Comparison of ENCODE assay signal across 9 cellular contexts in genomic region chr5:125227333-125228075, GRCh38.
A peak's percentile ranks its signal among the peaks of the same experiment; 100 is the strongest.
DNase-seq lines count a peak whose midpoint lies in the region; ATAC-seq and TF ChIP-seq lines count a peak whose summit lies in the region.
"Had no signal": no experiment of that assay in that cellular context is flagged by ENCODE, and none has a peak within 500 bp of the region (broad histone marks: within the 10 kb centered on the region; RNA-seq: fewer than 3 reads in every experiment).

No MANE protein-coding gene starts in this region.

- H3K4me3 ChIP-seq in IMR-90 (ENCODE audit: insufficient read depth, low read depth, low read length) (no peak overlapping the region), adrenal gland (no peak overlapping the region), lung (no peak overlapping the region)
- H3K4me3 ChIP-seq: coronary artery had no signal

- no peaks in the 10 kb centered on the region for H3K27me3 Mint-ChIP-seq in CD4-positive, alpha-beta T cell
- no peaks in the 10 kb centered on the region for H3K27me3 Mint-ChIP-seq in stimulated activated memory B cell treated with anti-CD40 and anti-IgM and Interleukin-4, amounts not matched to agents 10 μg/mL and 1 μg/mL and 100 μg/mL, for 72 hours

- H3K36me3 ChIP-seq in IMR-90 (ENCODE audit: control insufficient read depth, insufficient read depth, low read length) = no peaks in the 10 kb centered on the region
- no peaks in the 10 kb centered on the region for H3K36me3 ChIP-seq in adrenal gland (replicated peaks in 1 of 2)
- H3K36me3 ChIP-seq in lung (ENCODE audit: control insufficient read depth in 2 of 2, insufficient read depth in 2 of 2, low read length in 2 of 2) = no peaks in the 10 kb centered on the region

- no peaks in the 10 kb centered on the region for H4K20me1 ChIP-seq in IMR-90 (ENCODE audit: insufficient read depth, low read length)

- no peaks in the 10 kb centered on the region for H3K9me3 ChIP-seq in IMR-90 (ENCODE audit: control insufficient read depth, insufficient read depth, low read length)
- H3K9me3 ChIP-seq in adrenal gland (replicated peaks in 1 of 3) = no peaks in the 10 kb centered on the region
- no peaks in the 10 kb centered on the region for H3K9me3 ChIP-seq in lung (ENCODE audit: control insufficient read depth in 2 of 2, insufficient read depth in 1 of 2, low read length in 1 of 2)
- H3K9me3 ChIP-seq in CD4-positive, alpha-beta T cell (ENCODE audit: control insufficient read depth, low read length) = no peaks in the 10 kb centered on the region

- H3K9me1 ChIP-seq in IMR-90 (ENCODE audit: insufficient read depth, low read length) = no peaks in the 10 kb centered on the region

- no peak overlapping the region for H3K4me2 ChIP-seq in IMR-90 (ENCODE audit: low read depth, low read length)

- intact Hi-C loops in IMR-90 (cut with micrococcal nuclease) = no loop called here
- intact Hi-C loops in adrenal gland (cut with DNase I) = no loop called here
- intact Hi-C loops in CD4-positive, alpha-beta T cell (cut with DNase I, micrococcal nuclease) = no loop called here

- H3K27me3 ChIP-seq in IMR-90 (ENCODE audit: control insufficient read depth, insufficient read depth, low read length) = no peaks in the 10 kb centered on the region
- H3K27me3 ChIP-seq in adrenal gland = no peaks in the 10 kb centered on the region
- no peaks in the 10 kb centered on the region for H3K27me3 ChIP-seq in lung (ENCODE audit: control insufficient read depth, insufficient read depth)
- no peaks in the 10 kb centered on the region for H3K27me3 ChIP-seq in CD4-positive, alpha-beta T cell (ENCODE audit: control insufficient read depth, insufficient read depth, low read length)

- whole genome bisulfite sequencing in IMR-90 (ENCODE audit: extremely low coverage in 2 of 2, insufficient read length in 1 of 2), 2 experiments = no CpG with 5 or more reads among the region's 7 CpGs
- 59 to 74% (median 66%) methylated on average over 7 of the region's 7 CpGs for WGBS in adrenal gland, 4 donors
- WGBS in lung, 2 donors = 92 to 93% methylated on average over 7 of the region's 7 CpGs

- H3K23ac ChIP-seq in IMR-90 (ENCODE audit: low read depth, low read length) = no peak overlapping the region

- in situ Hi-C loops in IMR-90 (cut with MboI; ENCODE audit: low sequenced_read_pairs) = no loop called here

- no peak overlapping the region for H2BK15ac ChIP-seq in IMR-90 (ENCODE audit: low read depth, low read length)

- H3K4me1 ChIP-seq in IMR-90 (ENCODE audit: control insufficient read depth, insufficient read depth, low read length) (no peaks in the 10 kb centered on the region), adrenal gland (replicated peaks in 1 of 2) (peaks cover 0 to 16% of the 10 kb centered on the region in 2 donors), lung (ENCODE audit: control insufficient read depth in 2 of 2, insufficient read depth in 2 of 2, low read length in 2 of 2) (no peaks in the 10 kb centered on the region)

- no peak overlapping the region for H2BK5ac ChIP-seq in IMR-90 (ENCODE audit: low read depth, low read length, poor library complexity, severe bottlenecking)

- TF ChIP-seq CTCF in IMR-90 (conservative IDR thresholded peaks at IDR 0.05; ENCODE audit: low read depth, low read length) (peak; percentile 44), adrenal gland (IDR thresholded peaks at IDR 0.05) (peak in 5 of 6 experiments; percentile 22 to 42 (median 34)), lung (IDR thresholded peaks at IDR 0.05; ENCODE audit: control extremely low read depth, extremely low read depth) (peak; percentile 4)
- TF ChIP-seq CTCF in CD4-positive, alpha-beta T cell (IDR thresholded peaks at IDR 0.05) = no peak

- no peaks in the 10 kb centered on the region for H3K4me1 Mint-ChIP-seq in CD4-positive, alpha-beta T cell (ENCODE audit: low read depth)
- H3K4me1 Mint-ChIP-seq in stimulated activated memory B cell treated with anti-CD40 and anti-IgM and Interleukin-4, amounts not matched to agents 10 μg/mL and 1 μg/mL and 100 μg/mL, for 72 hours = peaks cover 4% of the 10 kb centered on the region

- H2AK5ac ChIP-seq in IMR-90 (ENCODE audit: low read depth, low read length) = no peak overlapping the region; the same call in 1 of the 2 replicates

- BruUV-seq in IMR-90 (replicated peaks; lab: Mats Ljungman, UMichigan) = no TSS peak

- no peak overlapping the region for H2AK9ac ChIP-seq in IMR-90 (replicated peaks; ENCODE audit: low read depth, low read length, poor library complexity)

- H4K5ac ChIP-seq in IMR-90 (ENCODE audit: low read depth, low read length) = no peak overlapping the region

- H3K79me1 ChIP-seq in IMR-90 (ENCODE audit: low read depth in 1 of 2, low read length in 2 of 2) = no peaks in the 10 kb centered on the region

- no peak overlapping the region for H3K27ac Mint-ChIP-seq in CD4-positive, alpha-beta T cell
- H3K27ac Mint-ChIP-seq in stimulated activated memory B cell treated with anti-CD40 and anti-IgM and Interleukin-4, amounts not matched to agents 10 μg/mL and 1 μg/mL and 100 μg/mL, for 72 hours = no peak overlapping the region

- H3K9me3 Mint-ChIP-seq in CD4-positive, alpha-beta T cell = peaks cover 3% of the 10 kb centered on the region
- no peaks in the 10 kb centered on the region for H3K9me3 Mint-ChIP-seq in stimulated activated memory B cell treated with anti-CD40 and anti-IgM and Interleukin-4, amounts not matched to agents 10 μg/mL and 1 μg/mL and 100 μg/mL, for 72 hours

- no peak overlapping the region for H4K8ac ChIP-seq in IMR-90 (ENCODE audit: low read depth in 2 of 2, low read length in 2 of 2)

- H3K4ac ChIP-seq in IMR-90 (ENCODE audit: low read depth, low read length) = no peak overlapping the region

- no peaks in the 10 kb centered on the region for H3K36me3 Mint-ChIP-seq in CD4-positive, alpha-beta T cell (ENCODE audit: low read depth)
- no peaks in the 10 kb centered on the region for H3K36me3 Mint-ChIP-seq in stimulated activated memory B cell treated with anti-CD40 and anti-IgM and Interleukin-4, amounts not matched to agents 10 μg/mL and 1 μg/mL and 100 μg/mL, for 72 hours

- no peak overlapping the region for H3K4me3 Mint-ChIP-seq in CD4-positive, alpha-beta T cell
- no peak overlapping the region for H3K4me3 Mint-ChIP-seq in stimulated activated memory B cell treated with anti-CD40 and anti-IgM and Interleukin-4, amounts not matched to agents 10 μg/mL and 1 μg/mL and 100 μg/mL, for 72 hours

- H3K27ac ChIP-seq in IMR-90 (ENCODE audit: insufficient read depth, low read length) (no peak overlapping the region), adrenal gland (peak overlapping the region in 2 of 5 donors; percentile 46 to 58), lung (ENCODE audit: low read depth in 1 of 2, low read length in 1 of 2) (no peak overlapping the region)
- no peak overlapping the region for H3K27ac ChIP-seq in CD4-positive, alpha-beta T cell (ENCODE audit: low read depth, low read length)
- H3K27ac ChIP-seq: coronary artery had no signal

- H2BK20ac ChIP-seq in IMR-90 (ENCODE audit: low read depth, low read length) = no peak overlapping the region

- H2BK120ac ChIP-seq in IMR-90 (ENCODE audit: low read depth, low read length) = no peak overlapping the region

- TF ChIP-seq POLR2A in IMR-90 (IDR thresholded peaks at IDR 0.05; ENCODE audit: low read depth, low read length) (no peak), adrenal gland (IDR thresholded peaks at IDR 0.05) (no peak)

- no peak overlapping the region for H3K18ac ChIP-seq in IMR-90 (ENCODE audit: low read depth, low read length)

- dilution Hi-C loops in IMR-90 (cut with HindIII; ENCODE audit: low sequenced_read_pairs, unreplicated experiment) = no loop called here

- H3K9ac ChIP-seq in IMR-90 (ENCODE audit: low read depth, low read length) = no peak overlapping the region

- H4K91ac ChIP-seq in IMR-90 (ENCODE audit: insufficient read depth, low read depth, low read length) = no peak overlapping the region

- no peak overlapping the region for H3K56ac ChIP-seq in IMR-90 (ENCODE audit: extremely low read depth, insufficient read depth, low read length)

- H2AFZ ChIP-seq in IMR-90 (replicated peaks; ENCODE audit: low read length, poor library complexity) = no peak overlapping the region

- POLR2A ChIA-PET in IMR-90 (lab: Charles Lee; ENCODE audit: unreplicated experiment) = interaction anchor here (0.5 kb wide), 1 partner anchor 1321 kb away, joined by 6 read pairs; no protein-coding TSS in a partner anchor
- POLR2A ChIA-PET in CD4-positive, alpha-beta T cell (lab: Charles Lee) = no interaction called here

- TF ChIP-seq RAD21 in IMR-90 (IDR thresholded peaks at IDR 0.05; ENCODE audit: low read length) = peak; percentile 48

- peak; percentile 40; the same call in 1 of the 2 replicates for ATAC-seq in IMR-90 (ENCODE audit: low read depth)
- no peak for ATAC-seq in lung (ENCODE audit: insufficient read depth, low FRiP score)
- ATAC-seq in CD4-positive, alpha-beta T cell (ENCODE audit: poor library complexity) = no peak
- ATAC-seq in GM21515 (IDR thresholded peaks at IDR 0.05; ENCODE audit: unreplicated experiment) = no peak
- ATAC-seq in stimulated activated memory B cell treated with anti-CD40 and anti-IgM and Interleukin-4, amounts not matched to agents 10 μg/mL and 1 μg/mL and 100 μg/mL, for 72 hours = no peak

- no peak overlapping the region for H3K14ac ChIP-seq in IMR-90 (replicated peaks; ENCODE audit: low read depth, low read length)

- DNase-seq in DMS53 (lab: John Stamatoyannopoulos, UW) = peak; percentile 60
- DNase-seq in IMR-90 = peak; percentile 26
- DNase-seq in adrenal gland = peak in 3 of 7 donors; percentile 19 to 30 (median 22)
- DNase-seq in lung (ENCODE audit: low spot score) = no peak
- no peak for DNase-seq in CD4-positive, alpha-beta T cell
- DNase-seq in T-helper 1 cell = no peak

- CTCF ChIA-PET in IMR-90 (lab: Yijun Ruan, JAX) = interaction anchor here (0.5 to 1.8 kb wide), 2 partner anchors 9 to 11 kb away, joined by 4 to 6 read pairs; no protein-coding TSS in a partner anchor
- CTCF ChIA-PET in CD4-positive, alpha-beta T cell (lab: Charles Lee) = no interaction called here

TF ChIP-seq in IMR-90, 13 proteins besides CTCF, POLR2A, EP300 and RAD21:
- no peak for TF ChIP-seq RCOR1 (IDR thresholded peaks at IDR 0.05; ENCODE audit: insufficient replicate concordance, low read length)
- TF ChIP-seq SMC3 (IDR thresholded peaks at IDR 0.05; ENCODE audit: low read depth, low read length) = peak; percentile 34; the same call in 1 of the 2 replicates
TF ChIP-seq in IMR-90: peak in this region for 1.

Comparison
In these comparisons a context has a peak if more than half of its experiments do, and no peak if none do; other contexts are left out.
1. DNase-seq: peak in DMS53 (single experiment) and IMR-90 (single experiment); none in lung (single experiment), CD4-positive, alpha-beta T cell (0 of 10) and T-helper 1 cell (0 of 5).